16 cellular contexts compared by ENCODE assay signal in genomic region chr12:6916426-6917200, GRCh38. TPM values are rescaled to one million over a fixed set of nuclear protein-coding genes. Genes with fewer than 3 reads are reported as not detected.
DNase-seq lines count a peak whose midpoint lies in the region; FAIRE-seq and TF ChIP-seq lines count a peak whose summit lies in the region.
"Had no signal": no experiment of that assay in that cellular context is flagged by ENCODE, and none has a peak within 500 bp of the region (broad histone marks: within the 10 kb centered on the region; RNA-seq: fewer than 3 reads in every experiment).

No MANE protein-coding gene starts in this region.

- H3K27me3 Mint-ChIP-seq in activated CD4-positive, alpha-beta memory T cell treated with anti-CD3 and anti-CD28 coated beads, Interleukin-2, amount 10 ng/mL, durations not matched to agents 7 days and 5 days: no peaks in the 10 kb centered on the region
- H3K27me3 Mint-ChIP-seq in activated CD4-positive, alpha-beta memory T cell treated with anti-CD3 and anti-CD28 coated beads for 36 hours: no peaks in the 10 kb centered on the region

- peaks cover 4% of the 10 kb centered on the region for H3K79me1 ChIP-seq in H1 (ENCODE audit: low read depth, low read length)

- H3K79me2 ChIP-seq in Karpas-422 (ENCODE audit: low read length) (0 out of 2 replicates have a peak, but pooled peaks cover 5% of the 10 kb centered on the region), H1 (ENCODE audit: control insufficient read depth in 1 of 2, insufficient read depth in 2 of 2, low read length in 2 of 2) (peaks cover 0 to 9% of the 10 kb centered on the region in 2 experiments; a peak in 1 of 4 replicates), smooth muscle cell (ENCODE audit: low read depth) (no peaks in the 10 kb centered on the region)

- peaks cover 59% of the 10 kb centered on the region for H3K4me1 Mint-ChIP-seq in activated CD4-positive, alpha-beta memory T cell treated with anti-CD3 and anti-CD28 coated beads, Interleukin-2, amount 10 ng/mL, durations not matched to agents 7 days and 5 days
- peaks cover 34% of the 10 kb centered on the region for H3K4me1 Mint-ChIP-seq in activated CD4-positive, alpha-beta memory T cell treated with anti-CD3 and anti-CD28 coated beads for 36 hours (ENCODE audit: low read depth)

- 0 out of 2 replicates have a peak overlapping the region, but pooled peaks have one; percentile 19 for H2AK5ac ChIP-seq in H1 (ENCODE audit: low read depth, low read length)

- no peak overlapping the region for H3K18ac ChIP-seq in H1 (ENCODE audit: extremely low read depth, low read length)

- POLR2A ChIA-PET in activated CD4-positive, alpha-beta memory T cell treated with anti-CD3 and anti-CD28 coated beads, Interleukin-2, amount 10 ng/mL, durations not matched to agents 7 days and 5 days (lab: Charles Lee): interaction anchor here (0.6 to 4.5 kb wide), 4 partner anchors 8 to 44 kb away, joined by 3 to 33 read pairs (median 3); partner anchors contain the start of genes C12orf57, RNU7-1 and SPSB2
- POLR2A ChIA-PET in activated CD4-positive, alpha-beta memory T cell treated with anti-CD3 and anti-CD28 coated beads for 36 hours (lab: Charles Lee): interaction anchor here (1.0 to 2.5 kb wide), 3 partner anchors 9 to 36 kb away, joined by 3 to 10 read pairs (median 4); no protein-coding TSS in a partner anchor
- POLR2A ChIA-PET in H1 (lab: Charles Lee; ENCODE audit: partially characterized antibody): interaction anchor here (1.1 to 39.6 kb wide), 7 partner anchors 8 to 64 kb away, joined by 3 to 1027 read pairs (median 18); partner anchors contain the start of genes ATN1, C12orf57, LRRC23 and PTPN6

- peak overlapping the region; percentile 41; the same call in 1 of the 2 replicates for H4K8ac ChIP-seq in H1 (ENCODE audit: extremely low read depth, insufficient read depth, low read length)

- no peak for TF ChIP-seq EP300 in H1 (IDR thresholded peaks at IDR 0.05; ENCODE audit: borderline replicate concordance in 1 of 2, low read depth in 2 of 2, low read length in 2 of 2)

- DNase-seq in activated CD4-positive, alpha-beta memory T cell treated with anti-CD3 and anti-CD28 coated beads, Interleukin-2, amount 10 ng/mL, durations not matched to agents 7 days and 5 days: no peak
- DNase-seq in activated CD4-positive, alpha-beta memory T cell treated with anti-CD3 and anti-CD28 coated beads for 36 hours: no peak
- DNase-seq in Karpas-422 (peak; percentile 33), H1 (ENCODE audit: low read depth in 1 of 2, low spot score in 2 of 2) (no peak), smooth muscle cell (lab: John Stamatoyannopoulos, UW; ENCODE audit: unreplicated experiment) (no peak), NCI-H82 (lab: John Stamatoyannopoulos, UW) (no peak), OCI-M2 (lab: John Stamatoyannopoulos, UW; ENCODE audit: unreplicated experiment) (no peak), DMS 273 treated with DMSO at 0.1 percent for 48 hours (lab: John Stamatoyannopoulos, UW) (no peak)
- DNase-seq: left colon, MV-4-11, NCI-H2227 treated with DMSO at 0.1 percent for 48 hours, PC-9, upper lobe of left lung had no signal

- TF ChIP-seq CTCF in H1 (IDR thresholded peaks at IDR 0.05; ENCODE audit: control extremely low read depth in 1 of 3, insufficient read depth in 1 of 3, low read depth in 1 of 3, low read length in 3 of 3) (no peak), smooth muscle cell (IDR thresholded peaks at IDR 0.05; ENCODE audit: borderline replicate concordance, insufficient read depth, poor library complexity, severe bottlenecking) (no peak)

- no peak for FAIRE-seq in H1 (lab: Jason Lieb, UNC)
- FAIRE-seq: endometrium had no signal

- H2BK120ac ChIP-seq in H1 (replicated peaks; ENCODE audit: low read depth, low read length): no peak overlapping the region

- H3K36me3 ChIP-seq in Karpas-422 (ENCODE audit: insufficient read depth, low read length) (no peaks in the 10 kb centered on the region; the same call in 1 of the 2 replicates), H1 (ENCODE audit: control insufficient read depth in 2 of 4, insufficient read depth in 4 of 4, low read length in 3 of 4) (peaks cover 16 to 53% (median 32%) of the 10 kb centered on the region in 4 experiments), smooth muscle cell (ENCODE audit: low read depth) (no peaks in the 10 kb centered on the region)

- H3K9ac ChIP-seq in Karpas-422 (ENCODE audit: low read length): no peak overlapping the region
- no peak overlapping the region for H3K9ac ChIP-seq in H1 (replicated peaks in 1 of 4; ENCODE audit: extremely low read depth in 1 of 4, low read depth in 3 of 4, low read length in 3 of 4)
- H3K9ac ChIP-seq in smooth muscle cell (ENCODE audit: low read depth): no peak overlapping the region

- no peaks in the 10 kb centered on the region for H3K9me2 ChIP-seq in Karpas-422 (replicated peaks; ENCODE audit: insufficient read depth, low read length)

- H3K27ac Mint-ChIP-seq in activated CD4-positive, alpha-beta memory T cell treated with anti-CD3 and anti-CD28 coated beads, Interleukin-2, amount 10 ng/mL, durations not matched to agents 7 days and 5 days: peak overlapping the region; percentile 2
- no peak overlapping the region for H3K27ac Mint-ChIP-seq in activated CD4-positive, alpha-beta memory T cell treated with anti-CD3 and anti-CD28 coated beads for 36 hours

- no peak overlapping the region for H4K91ac ChIP-seq in H1 (replicated peaks; ENCODE audit: insufficient read length, low read length)

- no peak overlapping the region for H2BK12ac ChIP-seq in H1 (ENCODE audit: low read depth, low read length)

- H3K4me3 Mint-ChIP-seq in activated CD4-positive, alpha-beta memory T cell treated with anti-CD3 and anti-CD28 coated beads, Interleukin-2, amount 10 ng/mL, durations not matched to agents 7 days and 5 days: peak overlapping the region; percentile 90
- H3K4me3 Mint-ChIP-seq in activated CD4-positive, alpha-beta memory T cell treated with anti-CD3 and anti-CD28 coated beads for 36 hours: no peak overlapping the region

- no peaks in the 10 kb centered on the region for H4K20me1 ChIP-seq in Karpas-422 (ENCODE audit: insufficient read depth, low read depth, low read length)
- peaks cover 0 to 4% of the 10 kb centered on the region in 2 experiments for H4K20me1 ChIP-seq in H1 (replicated peaks in 1 of 2; ENCODE audit: control insufficient read depth in 1 of 2, insufficient read depth in 2 of 2, low read length in 2 of 2)
- peaks cover 38% of the 10 kb centered on the region for H4K20me1 ChIP-seq in smooth muscle cell (ENCODE audit: low read depth)

- intact Hi-C loops in activated CD4-positive, alpha-beta memory T cell treated with anti-CD3 and anti-CD28 coated beads for 36 hours (cut with micrococcal nuclease): no loop called here

- no peak overlapping the region for H3K27ac ChIP-seq in Karpas-422 (ENCODE audit: low read length)
- no peak overlapping the region for H3K27ac ChIP-seq in H1 (ENCODE audit: low read depth, low read length)
- no peak overlapping the region for H3K27ac ChIP-seq in smooth muscle cell (ENCODE audit: low read depth)
- H3K27ac ChIP-seq: PC-9, upper lobe of left lung had no signal

- H3F3A ChIP-seq in smooth muscle cell (ENCODE audit: low read depth): no peaks in the 10 kb centered on the region

- peaks cover 11% of the 10 kb centered on the region; the same call in 1 of the 2 replicates for H3K23me2 ChIP-seq in H1 (ENCODE audit: low read depth, low read length)

- no peak overlapping the region for H3K14ac ChIP-seq in H1 (ENCODE audit: insufficient read length)

- no peak overlapping the region for H2BK15ac ChIP-seq in H1 (ENCODE audit: low read length)

- no peak overlapping the region for H2BK5ac ChIP-seq in H1 (ENCODE audit: low read depth, low read length)

- H3K9me3 Mint-ChIP-seq in activated CD4-positive, alpha-beta memory T cell treated with anti-CD3 and anti-CD28 coated beads, Interleukin-2, amount 10 ng/mL, durations not matched to agents 7 days and 5 days: no peaks in the 10 kb centered on the region
- H3K9me3 Mint-ChIP-seq in activated CD4-positive, alpha-beta memory T cell treated with anti-CD3 and anti-CD28 coated beads for 36 hours: no peaks in the 10 kb centered on the region

- H3K27me3 ChIP-seq in Karpas-422 (ENCODE audit: low read length) (no peaks in the 10 kb centered on the region), H1 (replicated peaks in 1 of 4; ENCODE audit: control insufficient read depth in 3 of 4, extremely low read depth in 1 of 4, insufficient read depth in 3 of 4, low read length in 3 of 4) (no peaks in the 10 kb centered on the region), smooth muscle cell (ENCODE audit: low read depth) (no peaks in the 10 kb centered on the region)
- H3K27me3 ChIP-seq: upper lobe of left lung had no signal

- no peak overlapping the region for H3K4me2 ChIP-seq in Karpas-422 (ENCODE audit: low read depth, low read length, poor library complexity, severe bottlenecking)
- H3K4me2 ChIP-seq in H1 (ENCODE audit: insufficient read depth in 1 of 2, low read depth in 2 of 2, low read length in 2 of 2): peak overlapping the region in 1 of 2 experiments; percentile 84; a peak in 1 of 4 replicates
- peak overlapping the region; percentile 100 for H3K4me2 ChIP-seq in smooth muscle cell
- H3K4me2 ChIP-seq: PC-9 had no signal

- H2BK20ac ChIP-seq in H1 (ENCODE audit: low read length): no peak overlapping the region

- H3K4me1 ChIP-seq in Karpas-422 (ENCODE audit: low read length) (peaks cover 33% of the 10 kb centered on the region), H1 (replicated peaks in 1 of 4; ENCODE audit: control insufficient read depth in 3 of 4, insufficient read depth in 4 of 4, low read length in 3 of 4) (peaks cover 0 to 18% (median 9%) of the 10 kb centered on the region in 4 experiments; a peak in 6 of 7 replicates), smooth muscle cell (ENCODE audit: low read depth) (peaks cover 9% of the 10 kb centered on the region)

- H3K4me3 ChIP-seq in Karpas-422 (ENCODE audit: low read length) (no peak overlapping the region), H1 (ENCODE audit: extremely low read depth in 1 of 4, insufficient read depth in 2 of 4, low read depth in 3 of 4, low read length in 4 of 4) (no peak overlapping the region), smooth muscle cell (no peak overlapping the region)
- H3K4me3 ChIP-seq: PC-9, upper lobe of left lung had no signal

- no peak for TF ChIP-seq POLR2A in H1 (IDR thresholded peaks at IDR 0.05; ENCODE audit: control extremely low read depth in 1 of 2, low read depth in 2 of 2, low read length in 2 of 2)

- H4K5ac ChIP-seq in H1 (ENCODE audit: insufficient read length, low read depth, low read length): no peak overlapping the region

- no peak overlapping the region for H3K23ac ChIP-seq in H1 (ENCODE audit: insufficient read length)

- WGBS in H1 (ENCODE audit: extremely low coverage in 1 of 2, insufficient coverage in 1 of 2, insufficient read length in 1 of 2, insufficient replicate concordance in 2 of 2, low coverage in 1 of 2, low lambda C conversion rate in 2 of 2, missing lambda C conversion rate in 1 of 2), 2 experiments: 93% methylated on average over 11 of the region's 11 CpGs; no CpG with 5 or more reads in 1 of the 2 experiments
- WGBS in smooth muscle cell (ENCODE audit: low lambda C conversion rate): 96% methylated on average over 11 of the region's 11 CpGs

- no peak overlapping the region for H2AFZ ChIP-seq in Karpas-422 (ENCODE audit: low read length)
- no peak overlapping the region for H2AFZ ChIP-seq in H1 (ENCODE audit: low read length)
- H2AFZ ChIP-seq in smooth muscle cell (ENCODE audit: low read depth): no peak overlapping the region
- H2AFZ ChIP-seq: PC-9 had no signal

- CTCF ChIA-PET in activated CD4-positive, alpha-beta memory T cell treated with anti-CD3 and anti-CD28 coated beads, Interleukin-2, amount 10 ng/mL, durations not matched to agents 7 days and 5 days (lab: Charles Lee): interaction anchor here (1.0 to 3.4 kb wide), 3 partner anchors 8 to 25 kb away, joined by 3 to 20 read pairs (median 4); no protein-coding TSS in a partner anchor
- CTCF ChIA-PET in activated CD4-positive, alpha-beta memory T cell treated with anti-CD3 and anti-CD28 coated beads for 36 hours (lab: Charles Lee): interaction anchor here (1.0 to 1.1 kb wide), 4 partner anchors 10 to 44 kb away, joined by 3 to 5 read pairs (median 4); partner anchors contain the start of gene SPSB2
- CTCF ChIA-PET in H1 (lab: Charles Lee; ENCODE audit: partially characterized antibody): interaction anchor here (0.7 to 9.3 kb wide), 10 partner anchors 9 to 53 kb away, joined by 3 to 74 read pairs (median 4); partner anchors contain the start of gene LRRC23

- H3K4ac ChIP-seq in H1 (replicated peaks; ENCODE audit: insufficient read length, low read depth, low read length): no peak overlapping the region

- H3K9me3 ChIP-seq in Karpas-422 (ENCODE audit: low read length): no peaks in the 10 kb centered on the region
- H3K9me3 ChIP-seq in H1 (ENCODE audit: insufficient read depth in 2 of 2, low read depth in 1 of 2, low read length in 1 of 2): no peaks in the 10 kb centered on the region
- no peaks in the 10 kb centered on the region for H3K9me3 ChIP-seq in smooth muscle cell (replicated peaks; ENCODE audit: low read depth)
- H3K9me3 ChIP-seq: upper lobe of left lung had no signal

- no peak overlapping the region for H3K56ac ChIP-seq in H1 (replicated peaks; ENCODE audit: insufficient read length, low read depth, low read length)

- TF ChIP-seq RAD21 in H1 (IDR thresholded peaks at IDR 0.05 in 1 of 2, conservative IDR thresholded peaks at IDR 0.05 in 1 of 2; ENCODE audit: low read depth in 2 of 2, low read length in 2 of 2): no peak

- H3K36me3 Mint-ChIP-seq in activated CD4-positive, alpha-beta memory T cell treated with anti-CD3 and anti-CD28 coated beads, Interleukin-2, amount 10 ng/mL, durations not matched to agents 7 days and 5 days (ENCODE audit: low read depth): peaks cover 49% of the 10 kb centered on the region
- peaks cover 34% of the 10 kb centered on the region for H3K36me3 Mint-ChIP-seq in activated CD4-positive, alpha-beta memory T cell treated with anti-CD3 and anti-CD28 coated beads for 36 hours

RNA-seq across cellular contexts. Expression of gene ENO2, which starts 2.2 kb away (rescaled TPM):
- total RNA-seq in activated CD4-positive, alpha-beta memory T cell treated with anti-CD3 and anti-CD28 coated beads, Interleukin-2, amount 10 ng/mL, durations not matched to agents 7 days and 5 days: 100 to 1,000 TPM; 206 to 207 TPM
- 100 to 1,000 TPM; 185 to 193 TPM for total RNA-seq in activated CD4-positive, alpha-beta memory T cell treated with anti-CD3 and anti-CD28 coated beads for 36 hours
- total RNA-seq in Karpas-422 (2014; rRNA removed; shearing (Covaris generic); ENCODE audit: low replicate concordance): 40.3 and 43.1 TPM in 2 replicates
- total RNA-seq in H1 (2021; fragmentation: NEBNext Ultra II Directional; extraction: Animal tissue kit (Norgen Biotek cat#: 25700)): 90.9 and 92.4 TPM in 2 replicates
- polyA plus RNA-seq in H1 (2011; rRNA removed) (102 and 126 TPM in 2 replicates), smooth muscle cell (105 and 127 TPM in 2 replicates)
- 137 TPM for polyA plus RNA-seq in H1 (2011; cell fraction: cytosol; rRNA removed)
- 300 TPM for polyA plus RNA-seq in H1 (2011; cell fraction: nucleus; rRNA removed)
- polyA plus RNA-seq in H1 (2012, experiment 1 of 2): 110 to 167 TPM (median 137 TPM) in 4 replicates
- polyA plus RNA-seq in H1 (2012, experiment 2 of 2): 110 TPM
- 47.4 TPM for polyA plus RNA-seq in H1 (2013, experiment 1 of 2)
- polyA plus RNA-seq in H1 (2013, experiment 2 of 2): 42.8 TPM
- 82.7 and 92.1 TPM in 2 replicates for polyA minus RNA-seq in H1 (2011; rRNA and poly(A)+ RNA removed)
- polyA minus RNA-seq in H1 (2011; cell fraction: cytosol; rRNA and poly(A)+ RNA removed): 37.7 TPM
- 66.1 TPM for polyA minus RNA-seq in H1 (2011; cell fraction: nucleus; rRNA and poly(A)+ RNA removed)
- total RNA-seq in smooth muscle cell: 52.5 and 58.8 TPM in 2 replicates

RNA-seq across cellular contexts. Expression of gene ATN1, which starts 11.1 kb away (rescaled TPM):
- 10 to 100 TPM; 33.9 to 34.6 TPM for total RNA-seq in activated CD4-positive, alpha-beta memory T cell treated with anti-CD3 and anti-CD28 coated beads, Interleukin-2, amount 10 ng/mL, durations not matched to agents 7 days and 5 days
- total RNA-seq in activated CD4-positive, alpha-beta memory T cell treated with anti-CD3 and anti-CD28 coated beads for 36 hours: 10 to 100 TPM; 34.8 to 37.8 TPM
- 8.8 and 11.7 TPM in 2 replicates for total RNA-seq in Karpas-422 (2014; rRNA removed; shearing (Covaris generic); ENCODE audit: low replicate concordance)
- 69.6 and 73.4 TPM in 2 replicates for total RNA-seq in H1 (2021; fragmentation: NEBNext Ultra II Directional; extraction: Animal tissue kit (Norgen Biotek cat#: 25700))
- polyA plus RNA-seq in H1 (2011; rRNA removed) (20.6 and 43.0 TPM in 2 replicates), smooth muscle cell (28.8 and 36.1 TPM in 2 replicates)
- 13.5 TPM for polyA plus RNA-seq in H1 (2011; cell fraction: cytosol; rRNA removed)
- 178 TPM for polyA plus RNA-seq in H1 (2011; cell fraction: nucleus; rRNA removed)
- polyA plus RNA-seq in H1 (2012, experiment 1 of 2): 61.7 to 82.1 TPM (median 77.4 TPM) in 4 replicates
- 48.0 TPM for polyA plus RNA-seq in H1 (2012, experiment 2 of 2)
- 51.3 TPM for polyA plus RNA-seq in H1 (2013, experiment 1 of 2)
- 48.3 TPM for polyA plus RNA-seq in H1 (2013, experiment 2 of 2)
- polyA minus RNA-seq in H1 (2011; rRNA and poly(A)+ RNA removed): 11.4 and 14.0 TPM in 2 replicates
- polyA minus RNA-seq in H1 (2011; cell fraction: cytosol; rRNA and poly(A)+ RNA removed): 37.6 TPM
- 42.3 TPM for polyA minus RNA-seq in H1 (2011; cell fraction: nucleus; rRNA and poly(A)+ RNA removed)
- total RNA-seq in smooth muscle cell: 9.9 and 30.4 TPM in 2 replicates

RNA-seq across cellular contexts. Expression of gene LRRC23, which starts 12.0 kb away (rescaled TPM):
- total RNA-seq in activated CD4-positive, alpha-beta memory T cell treated with anti-CD3 and anti-CD28 coated beads, Interleukin-2, amount 10 ng/mL, durations not matched to agents 7 days and 5 days: 1 to 10 TPM; 5.7 to 6.1 TPM
- 1 to 10 TPM; 6.8 to 7.8 TPM for total RNA-seq in activated CD4-positive, alpha-beta memory T cell treated with anti-CD3 and anti-CD28 coated beads for 36 hours
- total RNA-seq in Karpas-422 (2014; rRNA removed; shearing (Covaris generic); ENCODE audit: low replicate concordance): 8.7 and 9.7 TPM in 2 replicates
- total RNA-seq in H1 (2021; fragmentation: NEBNext Ultra II Directional; extraction: Animal tissue kit (Norgen Biotek cat#: 25700)): 2.5 and 2.9 TPM in 2 replicates
- polyA plus RNA-seq in H1 (2011; rRNA removed) (3.5 and 3.6 TPM in 2 replicates), smooth muscle cell (13.7 and 19.5 TPM in 2 replicates)
- 5.4 TPM for polyA plus RNA-seq in H1 (2011; cell fraction: cytosol; rRNA removed)
- 3.6 TPM for polyA plus RNA-seq in H1 (2011; cell fraction: nucleus; rRNA removed)
- polyA plus RNA-seq in H1 (2012, experiment 1 of 2): 3.1 to 4.6 TPM (median 3.5 TPM) in 4 replicates
- 2.3 TPM for polyA plus RNA-seq in H1 (2012, experiment 2 of 2)
- polyA plus RNA-seq in H1 (2013, experiment 1 of 2): 1.9 TPM
- polyA plus RNA-seq in H1 (2013, experiment 2 of 2): 1.9 TPM
- 2.6 and 4.4 TPM in 2 replicates for polyA minus RNA-seq in H1 (2011; rRNA and poly(A)+ RNA removed)
- polyA minus RNA-seq in H1 (2011; cell fraction: cytosol; rRNA and poly(A)+ RNA removed): 2.6 TPM
- polyA minus RNA-seq in H1 (2011; cell fraction: nucleus; rRNA and poly(A)+ RNA removed): 2.8 TPM
- total RNA-seq in smooth muscle cell: 14.2 and 19.9 TPM in 2 replicates

RNA-seq across cellular contexts. Expression of gene RNU7-1, which starts 27.0 kb away (rescaled TPM):
- not detected for total RNA-seq in activated CD4-positive, alpha-beta memory T cell treated with anti-CD3 and anti-CD28 coated beads, Interleukin-2, amount 10 ng/mL, durations not matched to agents 7 days and 5 days
- not detected for total RNA-seq in activated CD4-positive, alpha-beta memory T cell treated with anti-CD3 and anti-CD28 coated beads for 36 hours
- total RNA-seq in Karpas-422 (2014; rRNA removed; shearing (Covaris generic); ENCODE audit: low replicate concordance): not detected in 2 replicates
- not detected in 2 replicates for total RNA-seq in H1 (2021; fragmentation: NEBNext Ultra II Directional; extraction: Animal tissue kit (Norgen Biotek cat#: 25700))
- not detected in 2 replicates for polyA plus RNA-seq in H1 (2011; rRNA removed)
- not detected for polyA plus RNA-seq in H1 (2011; cell fraction: cytosol; rRNA removed)
- polyA plus RNA-seq in H1 (2011; cell fraction: nucleus; rRNA removed): not detected
- polyA plus RNA-seq in H1 (2012, experiment 1 of 2): not detected in 4 replicates
- not detected for polyA plus RNA-seq in H1 (2012, experiment 2 of 2)
- not detected for polyA plus RNA-seq in H1 (2013, experiment 1 of 2)
- not detected for polyA plus RNA-seq in H1 (2013, experiment 2 of 2)
- polyA minus RNA-seq in H1 (2011; rRNA and poly(A)+ RNA removed): not detected in 2 replicates
- not detected for polyA minus RNA-seq in H1 (2011; cell fraction: cytosol; rRNA and poly(A)+ RNA removed)
- polyA minus RNA-seq in H1 (2011; cell fraction: nucleus; rRNA and poly(A)+ RNA removed): not detected
- total RNA-seq in smooth muscle cell: not detected in 2 replicates
- polyA plus RNA-seq in smooth muscle cell: not detected in 2 replicates
- total RNA-seq: glomerular endothelial cell, left colon, PC-9, upper lobe of left lung had no signal
- polyA plus RNA-seq: AG04450 had no signal

RNA-seq across cellular contexts. Expression of gene C12orf57, which starts 27.2 kb away (rescaled TPM):
- total RNA-seq in activated CD4-positive, alpha-beta memory T cell treated with anti-CD3 and anti-CD28 coated beads, Interleukin-2, amount 10 ng/mL, durations not matched to agents 7 days and 5 days: 100 to 1,000 TPM; 141 TPM
- 100 to 1,000 TPM; 257 to 272 TPM for total RNA-seq in activated CD4-positive, alpha-beta memory T cell treated with anti-CD3 and anti-CD28 coated beads for 36 hours
- total RNA-seq in Karpas-422 (2014; rRNA removed; shearing (Covaris generic); ENCODE audit: low replicate concordance): 264 and 402 TPM in 2 replicates
- total RNA-seq in H1 (2021; fragmentation: NEBNext Ultra II Directional; extraction: Animal tissue kit (Norgen Biotek cat#: 25700)): 174 and 185 TPM in 2 replicates
- polyA plus RNA-seq in H1 (2011; rRNA removed) (993 and 1,124 TPM in 2 replicates), smooth muscle cell (360 and 397 TPM in 2 replicates)
- 811 TPM for polyA plus RNA-seq in H1 (2011; cell fraction: cytosol; rRNA removed)
- 653 TPM for polyA plus RNA-seq in H1 (2011; cell fraction: nucleus; rRNA removed)
- 167 to 390 TPM (median 374 TPM) in 4 replicates for polyA plus RNA-seq in H1 (2012, experiment 1 of 2)
- 596 TPM for polyA plus RNA-seq in H1 (2012, experiment 2 of 2)
- 206 TPM for polyA plus RNA-seq in H1 (2013, experiment 1 of 2)
- 192 TPM for polyA plus RNA-seq in H1 (2013, experiment 2 of 2)
- 66.6 and 106 TPM in 2 replicates for polyA minus RNA-seq in H1 (2011; rRNA and poly(A)+ RNA removed)
- polyA minus RNA-seq in H1 (2011; cell fraction: cytosol; rRNA and poly(A)+ RNA removed): 76.3 TPM
- 112 TPM for polyA minus RNA-seq in H1 (2011; cell fraction: nucleus; rRNA and poly(A)+ RNA removed)
- total RNA-seq in smooth muscle cell: 433 and 494 TPM in 2 replicates
